Comparison of ENCODE assay signal across 13 cellular contexts in the genomic region with DNA sequence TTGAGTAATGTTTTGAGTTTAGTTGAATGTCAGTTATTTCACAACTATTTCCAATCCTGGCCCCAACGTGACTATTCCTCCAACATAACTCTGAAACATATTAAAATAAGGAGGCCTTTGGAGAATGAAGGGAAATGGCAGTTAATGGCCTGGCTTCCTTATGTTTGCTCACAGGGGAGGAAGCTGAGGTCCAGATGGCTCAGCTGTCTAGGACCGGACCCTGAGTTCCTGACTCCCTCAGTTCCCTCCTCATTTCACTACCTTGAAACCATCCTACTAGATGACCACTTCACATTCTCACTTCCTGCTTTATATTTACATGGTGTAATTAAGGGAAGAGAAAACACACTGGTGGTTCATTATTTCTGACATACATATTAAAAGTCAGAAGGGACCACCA. TPM values are rescaled to one million over a fixed set of nuclear protein-coding genes. Genes with fewer than 3 reads are reported as not detected.
DNase-seq lines count a peak whose midpoint lies in the region; ATAC-seq, FAIRE-seq and TF ChIP-seq lines count a peak whose summit lies in the region.
"Had no signal": no experiment of that assay in that cellular context is flagged by ENCODE, and none has a peak within 500 bp of the region (broad histone marks: within the 10 kb centered on the region; RNA-seq: fewer than 3 reads in every experiment).

No MANE protein-coding gene starts in this region.

- H3K4me1 Mint-ChIP-seq in CD8-positive, alpha-beta T cell (ENCODE audit: low read depth): peaks cover 90% of the 10 kb centered on the region
- H3K4me1 Mint-ChIP-seq in activated T-helper 1 cell treated with anti-CD3 and anti-CD28 coated beads, Interleukin-12 subunit alpha, Interleukin-12 subunit beta, Interleukin-2, Interleukin-4 antibody, amounts not matched to agents 30 ng/mL and 10 ng/mL and 1 ng/mL, durations not matched to agents 14 hours and 24 hours and 36 hours (ENCODE audit: low read depth): peaks cover 52% of the 10 kb centered on the region

- no peaks in the 10 kb centered on the region for H3K9me3 ChIP-seq in CD8-positive, alpha-beta T cell (ENCODE audit: low read length)
- H3K9me3 ChIP-seq in colonic mucosa: no peaks in the 10 kb centered on the region
- H3K9me3 ChIP-seq: MG63 had no signal

- peaks cover 73% of the 10 kb centered on the region for H3K4me1 ChIP-seq in CD8-positive, alpha-beta T cell (ENCODE audit: insufficient read depth, low read length)
- peaks cover 11% of the 10 kb centered on the region for H3K4me1 ChIP-seq in colonic mucosa

- TF ChIP-seq POLR2A in GM12892 (IDR thresholded peaks at IDR 0.05; ENCODE audit: low read depth, low read length): no peak

- no peaks in the 10 kb centered on the region for H3K27me3 Mint-ChIP-seq in CD8-positive, alpha-beta T cell (ENCODE audit: low read depth)
- peaks cover 2% of the 10 kb centered on the region for H3K27me3 Mint-ChIP-seq in activated T-helper 1 cell treated with anti-CD3 and anti-CD28 coated beads, Interleukin-12 subunit alpha, Interleukin-12 subunit beta, Interleukin-2, Interleukin-4 antibody, amounts not matched to agents 30 ng/mL and 10 ng/mL and 1 ng/mL, durations not matched to agents 14 hours and 24 hours and 36 hours (ENCODE audit: insufficient read depth)
- H3K27me3 Mint-ChIP-seq: CD4-positive, alpha-beta T cell had no signal

- H3K27me3 ChIP-seq in CD8-positive, alpha-beta T cell (ENCODE audit: insufficient read depth, low read length): no peaks in the 10 kb centered on the region
- no peaks in the 10 kb centered on the region for H3K27me3 ChIP-seq in colonic mucosa

- H3K4me3 ChIP-seq in CD8-positive, alpha-beta T cell (ENCODE audit: low read depth, low read length): no peak overlapping the region
- H3K4me3 ChIP-seq in colonic mucosa: no peak overlapping the region
- H3K4me3 ChIP-seq: MG63 had no signal

- H3K27ac Mint-ChIP-seq in CD8-positive, alpha-beta T cell: peak overlapping the region; percentile 28
- H3K27ac Mint-ChIP-seq in activated T-helper 1 cell treated with anti-CD3 and anti-CD28 coated beads, Interleukin-12 subunit alpha, Interleukin-12 subunit beta, Interleukin-2, Interleukin-4 antibody, amounts not matched to agents 30 ng/mL and 10 ng/mL and 1 ng/mL, durations not matched to agents 14 hours and 24 hours and 36 hours: no peak overlapping the region
- H3K27ac Mint-ChIP-seq: activated naive CD4-positive, alpha-beta T cell treated with anti-CD3 and anti-CD28 coated beads for 36 hours; CD4-positive, alpha-beta T cell had no signal

- POLR2A ChIA-PET in CD8-positive, alpha-beta T cell (lab: Charles Lee): no interaction called here

- H3K4me3 Mint-ChIP-seq in CD8-positive, alpha-beta T cell: no peak overlapping the region
- H3K4me3 Mint-ChIP-seq in activated T-helper 1 cell treated with anti-CD3 and anti-CD28 coated beads, Interleukin-12 subunit alpha, Interleukin-12 subunit beta, Interleukin-2, Interleukin-4 antibody, amounts not matched to agents 30 ng/mL and 10 ng/mL and 1 ng/mL, durations not matched to agents 14 hours and 24 hours and 36 hours: no peak overlapping the region
- H3K4me3 Mint-ChIP-seq: activated naive CD4-positive, alpha-beta T cell treated with anti-CD3 and anti-CD28 coated beads for 36 hours; CD4-positive, alpha-beta T cell had no signal

- H3K36me3 Mint-ChIP-seq in CD8-positive, alpha-beta T cell: no peaks in the 10 kb centered on the region
- H3K36me3 Mint-ChIP-seq in activated T-helper 1 cell treated with anti-CD3 and anti-CD28 coated beads, Interleukin-12 subunit alpha, Interleukin-12 subunit beta, Interleukin-2, Interleukin-4 antibody, amounts not matched to agents 30 ng/mL and 10 ng/mL and 1 ng/mL, durations not matched to agents 14 hours and 24 hours and 36 hours (ENCODE audit: low read depth): peaks cover 9% of the 10 kb centered on the region

- DNase-seq in CD8-positive, alpha-beta T cell: no peak
- DNase-seq in colonic mucosa (no peak), GM12892 (ENCODE audit: insufficient read length) (no peak), NCI-H1436 (lab: John Stamatoyannopoulos, UW) (no peak)
- DNase-seq in activated T-helper 1 cell treated with anti-CD3 and anti-CD28 coated beads, Interleukin-12 subunit alpha, Interleukin-12 subunit beta, Interleukin-2, Interleukin-4 antibody, amounts not matched to agents 30 ng/mL and 10 ng/mL and 1 ng/mL, durations not matched to agents 14 hours and 24 hours and 36 hours (ENCODE audit: low spot score): no peak
- no peak for DNase-seq in activated effector memory CD4-positive, alpha-beta T cell treated with Interleukin-2 at 50 U/mL for 16 hours
- DNase-seq: activated naive CD4-positive, alpha-beta T cell treated with anti-CD3 and anti-CD28 coated beads for 36 hours; CD4-positive, alpha-beta T cell; glutamatergic neuron; MG63; right cardiac atrium had no signal

- intact Hi-C loops in CD8-positive, alpha-beta T cell (cut with DNase I, micrococcal nuclease): loop anchor here (10.0 kb wide), 2 partner anchors 443 to 1877 kb away; a partner anchor contains a TSS
- intact Hi-C loops in colonic mucosa (cut with DNase I): no loop called here
- intact Hi-C loops in activated T-helper 1 cell treated with anti-CD3 and anti-CD28 coated beads, Interleukin-12 subunit alpha, Interleukin-12 subunit beta, Interleukin-2, Interleukin-4 antibody, amounts not matched to agents 30 ng/mL and 10 ng/mL and 1 ng/mL, durations not matched to agents 14 hours and 24 hours and 36 hours (cut with micrococcal nuclease): no loop called here

- TF ChIP-seq CTCF in CD8-positive, alpha-beta T cell (IDR thresholded peaks at IDR 0.05): no peak
- TF ChIP-seq CTCF in colonic mucosa (IDR thresholded peaks at IDR 0.05): no peak

- no peak overlapping the region for H3K27ac ChIP-seq in CD8-positive, alpha-beta T cell (ENCODE audit: low read depth, low read length)
- peak overlapping the region; percentile 58 for H3K27ac ChIP-seq in colonic mucosa

- no peaks in the 10 kb centered on the region for H3K36me3 ChIP-seq in CD8-positive, alpha-beta T cell (ENCODE audit: insufficient read depth, low read length)
- H3K36me3 ChIP-seq in colonic mucosa: no peaks in the 10 kb centered on the region
- H3K36me3 ChIP-seq: MG63 had no signal

- H3K9ac ChIP-seq in colonic mucosa (ENCODE audit: low read depth in 2 of 2, low read length in 2 of 2): no peak overlapping the region

- no peak for ATAC-seq in CD8-positive, alpha-beta T cell
- ATAC-seq in GM21360 (IDR thresholded peaks at IDR 0.05; ENCODE audit: unreplicated experiment) (peak; percentile 50), HG03432 (IDR thresholded peaks at IDR 0.05; ENCODE audit: unreplicated experiment) (peak; percentile 63)

- CTCF ChIA-PET in CD8-positive, alpha-beta T cell (lab: Charles Lee): no interaction called here

- no peak for FAIRE-seq in GM12892 (lab: Jason Lieb, UNC)

- H3K9me3 Mint-ChIP-seq in CD8-positive, alpha-beta T cell: no peaks in the 10 kb centered on the region
- no peaks in the 10 kb centered on the region for H3K9me3 Mint-ChIP-seq in activated T-helper 1 cell treated with anti-CD3 and anti-CD28 coated beads, Interleukin-12 subunit alpha, Interleukin-12 subunit beta, Interleukin-2, Interleukin-4 antibody, amounts not matched to agents 30 ng/mL and 10 ng/mL and 1 ng/mL, durations not matched to agents 14 hours and 24 hours and 36 hours
- H3K9me3 Mint-ChIP-seq: activated naive CD4-positive, alpha-beta T cell treated with anti-CD3 and anti-CD28 coated beads for 36 hours; CD4-positive, alpha-beta T cell had no signal

RNA-seq across cellular contexts. Expression of a gene that starts 6.6 kb away (rescaled TPM):
- total RNA-seq in CD8-positive, alpha-beta T cell: 10 to 100 TPM; 91.8 to 93.1 TPM
- total RNA-seq in colonic mucosa: 10 to 100 TPM; 58.5 to 60.1 TPM
- 0.17 TPM for polyA plus RNA-seq in GM12892 (2012; ENCODE audit: missing spikeins)
- 13.6 and 14.0 TPM in 2 replicates for total RNA-seq in activated T-helper 1 cell treated with anti-CD3 and anti-CD28 coated beads, Interleukin-12 subunit alpha, Interleukin-12 subunit beta, Interleukin-2, Interleukin-4 antibody, amounts not matched to agents 30 ng/mL and 10 ng/mL and 1 ng/mL, durations not matched to agents 14 hours and 24 hours and 36 hours

Comparison
In these comparisons a context has a peak if more than half of its experiments do, and no peak if none do; other contexts are left out.
1. intact Hi-C loops: an anchor here in CD8-positive, alpha-beta T cell (10.0 kb wide); none called in colonic mucosa and activated T-helper 1 cell treated with anti-CD3 and anti-CD28 coated beads, Interleukin-12 subunit alpha, Interleukin-12 subunit beta, Interleukin-2, Interleukin-4 antibody, amounts not matched to agents 30 ng/mL and 10 ng/mL and 1 ng/mL, durations not matched to agents 14 hours and 24 hours and 36 hours.